In genomic region chr10:20407421-20407820, GRCh38 we compare ENCODE assay signal across 1 cellular context.
TF ChIP-seq lines count a peak whose summit lies in the region.

No MANE protein-coding gene starts in this region.

TF ChIP-seq in HepG2, 621 proteins besides CTCF, POLR2A, EP300 and RAD21:
- peak; percentile 59 for TF ChIP-seq CEBPB (IDR thresholded peaks at IDR 0.05; ENCODE audit: borderline replicate concordance, low read depth, low read length)
- no peak for TF ChIP-seq ZNF781 (CRISPR knock-in tag; IDR thresholded peaks at IDR 0.05; ENCODE audit: borderline replicate concordance, not compliant biosample characterization)
